20 cellular contexts compared by ENCODE assay signal in the genomic region with DNA sequence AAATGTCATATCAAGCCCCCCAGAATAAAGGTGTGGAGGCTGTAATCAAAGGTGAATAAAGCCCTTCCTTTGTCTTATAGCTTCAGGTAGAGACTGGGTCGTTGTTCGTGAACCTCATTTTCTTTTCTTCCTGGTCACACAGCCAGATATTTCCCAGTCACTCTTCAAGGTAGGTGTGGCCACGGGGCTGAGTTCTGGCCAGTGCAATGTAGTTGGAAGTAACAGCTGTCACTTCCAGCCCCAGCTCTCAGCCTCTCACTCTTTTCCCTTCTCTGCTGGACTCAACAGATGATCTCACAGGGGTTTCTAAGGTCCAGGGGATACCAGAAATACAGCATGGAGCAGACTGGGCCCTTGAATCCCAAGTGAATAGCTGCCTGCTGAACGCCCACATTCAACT. TPM values are rescaled to one million over a fixed set of nuclear protein-coding genes. Genes with fewer than 3 reads are reported as not detected.
DNase-seq lines count a peak whose midpoint lies in the region; ATAC-seq, FAIRE-seq and TF ChIP-seq lines count a peak whose summit lies in the region.
"Had no signal": no experiment of that assay in that cellular context is flagged by ENCODE, and none has a peak within 500 bp of the region (broad histone marks: within the 10 kb centered on the region; RNA-seq: fewer than 3 reads in every experiment).

No MANE protein-coding gene starts in this region.

- no TSS peak for BruUV-seq in Calu3 (replicated peaks; lab: Mats Ljungman, UMichigan)

- TF ChIP-seq EP300 in sigmoid colon (IDR thresholded peaks at IDR 0.05), result no peak

- intact Hi-C loops in Calu3 (cut with micrococcal nuclease; ENCODE audit: unreplicated experiment), result no loop called here
- intact Hi-C loops in pancreas (cut with DNase I), result no loop called here
- intact Hi-C loops in sigmoid colon (cut with DNase I), result no loop called here

- TF ChIP-seq POLR2A in sigmoid colon (IDR thresholded peaks at IDR 0.05), result no peak

- FAIRE-seq in pancreas (lab: Jason Lieb, UNC), result no peak
- FAIRE-seq: A204.1, GM12892, GM19239 had no signal

- 55 to 65% methylated on average over 4 of the region's 4 CpGs for WGBS in lung, 2 donors
- WGBS in pancreas, 2 donors, result 42 to 48% methylated on average over 4 of the region's 4 CpGs
- 28 to 56% methylated on average over 4 of the region's 4 CpGs for WGBS in sigmoid colon, 2 donors

- H3K27me3 Mint-ChIP-seq in Calu3 (ENCODE audit: unreplicated experiment), result peaks cover 60% of the 10 kb centered on the region

- ATAC-seq in lung (ENCODE audit: insufficient read depth, low FRiP score) (peak; percentile 53), pancreas (peak in 3 of 4 donors; percentile 36 to 53 (median 53)), GM21360 (IDR thresholded peaks at IDR 0.05; ENCODE audit: unreplicated experiment) (no peak)
- ATAC-seq: CD8-positive, alpha-beta T cell had no signal

- H3K9me3 Mint-ChIP-seq in Calu3 (ENCODE audit: low read depth, unreplicated experiment), result no peaks in the 10 kb centered on the region
- H3K9me3 Mint-ChIP-seq: CD8-positive, alpha-beta T cell had no signal

- no peaks in the 10 kb centered on the region for H3K27me3 ChIP-seq in SJCRH30
- no peaks in the 10 kb centered on the region for H3K27me3 ChIP-seq in lung (ENCODE audit: control insufficient read depth, insufficient read depth)
- no peaks in the 10 kb centered on the region for H3K27me3 ChIP-seq in pancreas
- H3K27me3 ChIP-seq in sigmoid colon, result no peaks in the 10 kb centered on the region

- H3K27ac Mint-ChIP-seq in Calu3 (ENCODE audit: unreplicated experiment), result no peak overlapping the region
- H3K27ac Mint-ChIP-seq: CD14-positive monocyte; CD8-positive, alpha-beta T cell; HFFc6 had no signal

- H3K36me3 Mint-ChIP-seq in Calu3 (ENCODE audit: insufficient read depth, unreplicated experiment), result no peaks in the 10 kb centered on the region
- H3K36me3 Mint-ChIP-seq: CD14-positive monocyte; CD8-positive, alpha-beta T cell had no signal

- H3K36me3 ChIP-seq in SJCRH30 (no peaks in the 10 kb centered on the region), lung (ENCODE audit: control insufficient read depth in 2 of 2, insufficient read depth in 2 of 2, low read length in 2 of 2) (no peaks in the 10 kb centered on the region), pancreas (no peaks in the 10 kb centered on the region), sigmoid colon (no peaks in the 10 kb centered on the region)

- peaks cover 19% of the 10 kb centered on the region for H3K4me1 Mint-ChIP-seq in Calu3 (ENCODE audit: low read depth, unreplicated experiment)
- H3K4me1 Mint-ChIP-seq: CD14-positive monocyte had no signal

- H3K4me3 ChIP-seq in SJCRH30, result no peak overlapping the region
- no peak overlapping the region for H3K4me3 ChIP-seq in lung
- no peak overlapping the region for H3K4me3 ChIP-seq in pancreas
- no peak overlapping the region for H3K4me3 ChIP-seq in sigmoid colon

- TF ChIP-seq CTCF in Calu3 (IDR thresholded peaks at IDR 0.05; ENCODE audit: unreplicated experiment) (no peak), lung (IDR thresholded peaks at IDR 0.05; ENCODE audit: control extremely low read depth, extremely low read depth) (no peak), pancreas (IDR thresholded peaks at IDR 0.05) (no peak), sigmoid colon (IDR thresholded peaks at IDR 0.05) (no peak)

- H3K9me3 ChIP-seq in SJCRH30 (replicated peaks) (no peaks in the 10 kb centered on the region), lung (ENCODE audit: control insufficient read depth in 2 of 2, insufficient read depth in 1 of 2, low read length in 1 of 2) (peaks cover 0 to 4% of the 10 kb centered on the region in 2 donors), pancreas (no peaks in the 10 kb centered on the region), sigmoid colon (no peaks in the 10 kb centered on the region)

- DNase-seq in Calu3 (peak; percentile 8), SJCRH30 (peak; percentile 15 to 36), lung (ENCODE audit: low spot score) (no peak), pancreas (no peak), sigmoid colon (no peak), AG08395 (ENCODE audit: low spot score) (no peak)
- DNase-seq in activated T-cell treated with anti-CD3 and anti-CD28 coated beads, Interleukin-2, amount 50 U/mL, for 1 hour, result no peak
- DNase-seq: CD8-positive, alpha-beta T cell; COR-L47; DND-41; GDM1; HCEC 1CT; HFFc6 had no signal

- CTCF ChIA-PET in Calu3 (lab: Charles Lee), result interaction anchor here (0.6 kb wide), 1 partner anchor 65 kb away, joined by 3 read pairs; no protein-coding TSS in a partner anchor

- no peak overlapping the region for H3K4me3 Mint-ChIP-seq in Calu3 (ENCODE audit: low read depth, unreplicated experiment)
- H3K4me3 Mint-ChIP-seq: CD14-positive monocyte; CD8-positive, alpha-beta T cell; HFFc6 had no signal

- H3K4me1 ChIP-seq in SJCRH30 (no peaks in the 10 kb centered on the region), lung (ENCODE audit: control insufficient read depth in 2 of 2, insufficient read depth in 2 of 2, low read length in 2 of 2) (no peaks in the 10 kb centered on the region), pancreas (no peaks in the 10 kb centered on the region), sigmoid colon (no peaks in the 10 kb centered on the region)

- H3K27ac ChIP-seq in SJCRH30, result no peak overlapping the region
- H3K27ac ChIP-seq in lung (ENCODE audit: low read depth in 1 of 2, low read length in 1 of 2), result peak overlapping the region in 1 of 2 donors; percentile 4
- no peak overlapping the region for H3K27ac ChIP-seq in pancreas
- H3K27ac ChIP-seq in sigmoid colon, result no peak overlapping the region
- H3K27ac ChIP-seq: HL-60 had no signal

RNA-seq across cellular contexts. Expression of a gene that starts 15.8 kb away (rescaled TPM):
- total RNA-seq in Calu3 (2022), result 1.1 and 1.5 TPM in 2 replicates
- total RNA-seq in SJCRH30 (2014; rRNA removed; shearing (Covaris generic)), result 0.10 and 0.18 TPM in 2 replicates
- total RNA-seq in lung, result under 1 TPM in 1 of 2 donors, not detected in 1; 0.03 TPM
- polyA plus RNA-seq in lung, result under 1 TPM in 1 of 2 donors, not detected in 1; 0.14 TPM
- under 1 TPM in 5 of 6 donors, not detected in 1; 0.09 to 1.00 (median 0.32) TPM for total RNA-seq in pancreas
- under 1 TPM; 0.08 to 0.23 TPM for polyA plus RNA-seq in pancreas
- total RNA-seq in sigmoid colon, result not detected
- under 1 TPM in 1 of 3 donors, not detected in 2; 0.04 TPM for polyA plus RNA-seq in sigmoid colon
- total RNA-seq: CD8-positive, alpha-beta T cell; HFFc6 had no signal
- polyA plus RNA-seq: BJ, CD14-positive monocyte had no signal

RNA-seq across cellular contexts. Expression of a gene that starts 47.0 kb away (rescaled TPM):
- 58.5 and 71.0 TPM in 2 replicates for total RNA-seq in Calu3 (2022)
- 86.1 and 90.8 TPM in 2 replicates for total RNA-seq in SJCRH30 (2014; rRNA removed; shearing (Covaris generic))
- 1 to 10 TPM; 2.0 to 4.1 TPM for total RNA-seq in lung
- polyA plus RNA-seq in lung, result 1 to 10 TPM in 1 of 2 donors, under 1 TPM in 1; 0.84 to 1.9 TPM
- 1 to 10 TPM in 1 of 6 donors, under 1 TPM in 2, not detected in 3; 0.47 to 1.2 (median 0.58) TPM for total RNA-seq in pancreas
- polyA plus RNA-seq in pancreas, result under 1 TPM; 0.16 to 0.34 TPM
- 1 to 10 TPM in 2 of 4 donors, under 1 TPM in 2; 0.28 to 2.1 (median 1.0) TPM for total RNA-seq in sigmoid colon
- polyA plus RNA-seq in sigmoid colon, result 1 to 10 TPM; 1.2 to 9.0 (median 3.0) TPM
- polyA plus RNA-seq: CD14-positive monocyte had no signal

Comparison
In these comparisons a context has a peak if more than half of its experiments do, and no peak if none do; other contexts are left out.
1. DNase-seq: peak in Calu3 (single experiment) and SJCRH30 (2 of 2); none in lung (single experiment), pancreas (0 of 6), sigmoid colon (single experiment), activated T-cell treated with anti-CD3 and anti-CD28 coated beads, Interleukin-2, amount 50 U/mL, for 1 hour (single experiment) and AG08395 (single experiment).
2. RNA of a gene that starts 47.0 kb away (total RNA-seq): 86.1 to 90.8 TPM in SJCRH30 and 58.5 to 71.0 TPM in Calu3; 2.0 to 4.1 TPM in lung, 0.28 to 2.1 TPM in sigmoid colon and 0.47 to 1.2 TPM in pancreas; every median in the first group is over 10 times any median in the second.